24 cellular contexts compared by ENCODE assay signal in genomic region chr22:48474881-48475280, GRCh38.
A peak's percentile ranks its signal among the peaks of the same experiment; 100 is the strongest.
DNase-seq lines count a peak whose midpoint lies in the region; ATAC-seq and TF ChIP-seq lines count a peak whose summit lies in the region.
"Had no signal": no experiment of that assay in that cellular context is flagged by ENCODE, and none has a peak within 500 bp of the region (broad histone marks: within the 10 kb centered on the region; RNA-seq: fewer than 3 reads in every experiment).

No MANE protein-coding gene starts in this region.

- no peak overlapping the region for H3K4me2 ChIP-seq in OCI-LY7 (ENCODE audit: low read length)
- H3K4me2 ChIP-seq: SK-N-SH had no signal

- CTCF ChIA-PET in OCI-LY7 (lab: Charles Lee; ENCODE audit: unreplicated experiment): no interaction called here

- intact Hi-C loops in cardiac septum (cut with DNase I): no loop called here
- intact Hi-C loops in Right ventricle myocardium superior (cut with DNase I): no loop called here
- intact Hi-C loops in spleen (cut with DNase I; ENCODE audit: low total_unique reads): no loop called here
- intact Hi-C loops in OCI-LY7 (cut with micrococcal nuclease; ENCODE audit: unreplicated experiment): no loop called here

- H3K36me3 ChIP-seq in spleen (no peaks in the 10 kb centered on the region), OCI-LY7 (ENCODE audit: insufficient read depth, low read length) (no peaks in the 10 kb centered on the region)
- H3K36me3 ChIP-seq: HAP-1, MG63 had no signal

- no peaks in the 10 kb centered on the region for H4K20me1 ChIP-seq in OCI-LY7 (ENCODE audit: insufficient read depth, low read length)

- no peaks in the 10 kb centered on the region for H3K9me3 ChIP-seq in spleen
- no peaks in the 10 kb centered on the region for H3K9me3 ChIP-seq in OCI-LY7 (ENCODE audit: low read length)
- H3K9me3 ChIP-seq: HAP-1, MG63, SK-N-SH had no signal

- 76 to 89% (median 83%) methylated on average over 6 to 9 of the region's 9 CpGs for WGBS in spleen, 5 donors

- no TSS peak for BruUV-seq in OCI-LY7 (replicated peaks; lab: Mats Ljungman, UMichigan)

- POLR2A ChIA-PET in OCI-LY7 (lab: Charles Lee): no interaction called here

- H3K9me2 ChIP-seq in OCI-LY7 (ENCODE audit: insufficient read depth, low read length): no peaks in the 10 kb centered on the region
- H3K9me2 ChIP-seq: SK-N-SH had no signal

- H3K4me3 ChIP-seq in spleen (no peak overlapping the region), OCI-LY7 (ENCODE audit: low read depth, low read length, poor library complexity, severe bottlenecking) (no peak overlapping the region)
- H3K4me3 ChIP-seq: HAP-1, MG63 had no signal

- TF ChIP-seq CTCF in spleen (IDR thresholded peaks at IDR 0.05 in 8 of 11, conservative IDR thresholded peaks at IDR 0.05 in 3 of 11) (no peak), OCI-LY7 (conservative IDR thresholded peaks at IDR 0.05; ENCODE audit: low read length) (no peak)

- H3K27me3 ChIP-seq in spleen (replicated peaks in 1 of 7): peaks cover 0 to 66% (median 6%) of the 10 kb centered on the region in 7 donors
- H3K27me3 ChIP-seq: MG63 had no signal

- H3K4me1 ChIP-seq in spleen (no peaks in the 10 kb centered on the region), OCI-LY7 (ENCODE audit: insufficient read depth, low read length, poor library complexity, severe bottlenecking) (no peaks in the 10 kb centered on the region)
- H3K4me1 ChIP-seq: HAP-1 had no signal

- ATAC-seq in Right ventricle myocardium superior (ENCODE audit: poor library complexity) (no peak), left lobe of liver (no peak), HG03196 (IDR thresholded peaks at IDR 0.05; ENCODE audit: unreplicated experiment) (no peak)
- ATAC-seq: Panc1 had no signal

- no peak for TF ChIP-seq POLR2A in spleen (IDR thresholded peaks at IDR 0.05)

- DNase-seq in cardiac septum (ENCODE audit: low spot score) (peak; percentile 27), Right ventricle myocardium superior (no peak), left lobe of liver (ENCODE audit: low spot score) (peak; percentile 27), spleen (peak; percentile 41), NAMALWA (ENCODE audit: low spot score) (no peak), OCI-LY7 (ENCODE audit: low spot score) (no peak)
- DNase-seq: 8988T; ACHN; CD4-positive, CD25-positive, alpha-beta regulatory T cell; DMS153; DND-41; HFFc6; IMR-90; KG1; MG63; NCI-H2029 treated with DMSO at 0.1 percent for 48 hours; NCI-H446 treated with DMSO at 0.1 percent for 48 hours; NCI-H69; SHP77 treated with DMSO at 0.1 percent for 48 hours; SK-N-SH had no signal

- no peaks in the 10 kb centered on the region for H3K79me2 ChIP-seq in OCI-LY7 (ENCODE audit: insufficient read depth, low read depth, low read length)

- no peak overlapping the region for H3K27ac ChIP-seq in spleen
- H3K27ac ChIP-seq in OCI-LY7 (ENCODE audit: low read depth, low read length, poor library complexity, severe bottlenecking): no peak overlapping the region
- H3K27ac ChIP-seq: RWPE1 had no signal

- no peak overlapping the region for H2AFZ ChIP-seq in OCI-LY7 (ENCODE audit: low read length)

Comparison
In these comparisons a context has a peak if more than half of its experiments do, and no peak if none do; other contexts are left out.
1. DNase-seq: peak in cardiac septum (single experiment), left lobe of liver (single experiment) and spleen (single experiment); none in Right ventricle myocardium superior (single experiment), NAMALWA (single experiment) and OCI-LY7 (single experiment).